ENCODE assay signal across 11 cellular contexts in genomic region chr12:108526482-108527234, GRCh38. TPM values are rescaled to one million over a fixed set of nuclear protein-coding genes. Genes with fewer than 3 reads are reported as not detected.
DNase-seq lines count a peak whose midpoint lies in the region; ATAC-seq and TF ChIP-seq lines count a peak whose summit lies in the region.
"Had no signal": no experiment of that assay in that cellular context is flagged by ENCODE, and none has a peak within 500 bp of the region (broad histone marks: within the 10 kb centered on the region; RNA-seq: fewer than 3 reads in every experiment).

No MANE protein-coding gene starts in this region.

- TF ChIP-seq CTCF in fibroblast of mammary gland (conservative IDR thresholded peaks at IDR 0.05; ENCODE audit: control insufficient read depth, insufficient read depth, low read depth, low read length) = peak; percentile 8

- H3K4me3 ChIP-seq in fibroblast of mammary gland (ENCODE audit: control insufficient read depth, low read depth, low read length) = no peak overlapping the region

- in situ Hi-C loops in ACHN (cut with HindIII; ENCODE audit: low pct_ligation_motif_present, low pct_unique_long_range_greater_than_20kb, low sequenced_read_pairs) (no loop called here), SK-MEL-5 (cut with HindIII; ENCODE audit: low pct_unique_long_range_greater_than_20kb, low sequenced_read_pairs) (no loop called here)

- DNase-seq in ACHN (peak; percentile 37), GM03348 (ENCODE audit: low spot score) (peak; percentile 34), SK-MEL-5 (ENCODE audit: low read depth, low spot score) (peak; percentile 46), fibroblast of mammary gland (ENCODE audit: low read depth) (peak; percentile 44), NCI-H69 (lab: John Stamatoyannopoulos, UW) (no peak), DMS79 treated with DMSO at 0.1 percent for 48 hours (lab: John Stamatoyannopoulos, UW) (no peak)
- DNase-seq in NK-92 treated with Interleukin-12 subunit alpha and Interleukin-12 subunit beta, amount 100 ng/mL, for 24 hours (lab: John Stamatoyannopoulos, UW) = no peak
- DNase-seq: cerebellar nuclear complex, glutamatergic neuron, NCI-H524 treated with DMSO at 0.1 percent for 48 hours had no signal

- ATAC-seq in HG03039 (IDR thresholded peaks at IDR 0.05; ENCODE audit: unreplicated experiment) = no peak

RNA-seq across cellular contexts. Expression of gene FICD, which starts 11.6 kb away (rescaled TPM):
- total RNA-seq in SK-MEL-5 (2014; rRNA removed; shearing (Covaris generic)) = 6.1 and 7.4 TPM in 2 replicates
- polyA plus RNA-seq in SK-MEL-5 (2015; cell fraction: cytosol; rRNA removed) = 3.9 and 4.2 TPM in 2 replicates
- 3.6 and 5.2 TPM in 2 replicates for polyA plus RNA-seq in SK-MEL-5 (2015; cell fraction: nucleus; rRNA removed)

RNA-seq across cellular contexts. Expression of gene SART3, which starts 34.3 kb away (rescaled TPM):
- total RNA-seq in SK-MEL-5 (2014; rRNA removed; shearing (Covaris generic)) = 66.3 and 84.2 TPM in 2 replicates
- polyA plus RNA-seq in SK-MEL-5 (2015; cell fraction: cytosol; rRNA removed) = 50.9 and 63.2 TPM in 2 replicates
- polyA plus RNA-seq in SK-MEL-5 (2015; cell fraction: nucleus; rRNA removed) = 81.0 and 101 TPM in 2 replicates

RNA-seq across cellular contexts. Expression of gene ISCU, which starts 35.7 kb away (rescaled TPM):
- total RNA-seq in SK-MEL-5 (2014; rRNA removed; shearing (Covaris generic)) = 162 and 163 TPM in 2 replicates
- 89.5 and 99.5 TPM in 2 replicates for polyA plus RNA-seq in SK-MEL-5 (2015; cell fraction: cytosol; rRNA removed)
- polyA plus RNA-seq in SK-MEL-5 (2015; cell fraction: nucleus; rRNA removed) = 237 and 257 TPM in 2 replicates

Comparison
In these comparisons a context has a peak if more than half of its experiments do, and no peak if none do; other contexts are left out.
1. DNase-seq: peak in ACHN (single experiment), GM03348 (single experiment), SK-MEL-5 (single experiment) and fibroblast of mammary gland (single experiment); none in NCI-H69 (single experiment), DMS79 treated with DMSO at 0.1 percent for 48 hours (single experiment) and NK-92 treated with Interleukin-12 subunit alpha and Interleukin-12 subunit beta, amount 100 ng/mL, for 24 hours (single experiment).